21 cellular contexts compared by ENCODE assay signal in the genomic region with DNA sequence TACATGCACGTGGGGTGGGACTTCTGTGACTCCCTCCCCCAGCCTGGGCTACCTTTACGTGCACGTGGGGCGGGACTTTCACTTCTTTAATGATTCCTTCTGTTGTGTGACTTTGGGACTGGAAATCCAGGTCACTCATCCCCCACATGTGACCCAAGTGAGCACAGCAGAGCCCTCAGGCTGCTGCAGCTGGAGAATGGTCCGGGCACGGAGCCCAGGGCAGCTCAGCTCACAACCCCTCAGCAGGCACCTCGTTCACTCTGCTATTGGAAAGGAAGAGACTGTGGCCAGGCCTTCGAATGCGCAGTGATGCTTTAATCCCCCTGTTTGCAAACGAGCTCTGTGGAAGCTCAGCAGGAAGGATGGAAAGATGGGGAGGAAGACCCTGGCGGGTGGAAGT. TPM values are rescaled to one million over a fixed set of nuclear protein-coding genes. Genes with fewer than 3 reads are reported as not detected.
A peak's percentile ranks its signal among the peaks of the same experiment; 100 is the strongest.
DNase-seq lines count a peak whose midpoint lies in the region; ATAC-seq, FAIRE-seq and TF ChIP-seq lines count a peak whose summit lies in the region.
"Had no signal": no experiment of that assay in that cellular context is flagged by ENCODE, and none has a peak within 500 bp of the region (broad histone marks: within the 10 kb centered on the region; RNA-seq: fewer than 3 reads in every experiment).

No MANE protein-coding gene starts in this region.

- intact Hi-C loops in gastrocnemius medialis (cut with DNase I; ENCODE audit: low total_unique reads) (no loop called here), CD14-positive monocyte (cut with micrococcal nuclease) (no loop called here), thyroid gland (cut with DNase I) (no loop called here)

- H3K9me3 ChIP-seq in MG63 (no peaks in the 10 kb centered on the region), H1 (ENCODE audit: insufficient read depth in 2 of 2, low read depth in 1 of 2, low read length in 1 of 2) (no peaks in the 10 kb centered on the region), gastrocnemius medialis (no peaks in the 10 kb centered on the region), thyroid gland (no peaks in the 10 kb centered on the region)
- H3K9me3 ChIP-seq: BLaER1 treated with 17β-estradiol and CSF1 and Interleukin-3, amounts not matched to agents 10 nM and 100 nM; SJSA1 had no signal

- no peak overlapping the region for H3K14ac ChIP-seq in H1 (ENCODE audit: insufficient read length)

- TF ChIP-seq CTCF in H1 (IDR thresholded peaks at IDR 0.05; ENCODE audit: control extremely low read depth in 1 of 3, insufficient read depth in 1 of 3, low read depth in 1 of 3, low read length in 3 of 3) (no peak), gastrocnemius medialis (IDR thresholded peaks at IDR 0.05 in 4 of 5, conservative IDR thresholded peaks at IDR 0.05 in 1 of 5) (no peak), CD14-positive monocyte (IDR thresholded peaks at IDR 0.05) (no peak), thyroid gland (IDR thresholded peaks at IDR 0.05) (no peak)

- peaks cover 15 to 16% (median 15%) of the 10 kb centered on the region in 3 donors for H3K27me3 Mint-ChIP-seq in CD14-positive monocyte (ENCODE audit: low read depth in 3 of 3)

- no peak overlapping the region for H2BK120ac ChIP-seq in H1 (replicated peaks; ENCODE audit: low read depth, low read length)

- no peaks in the 10 kb centered on the region for H3K9me3 Mint-ChIP-seq in CD14-positive monocyte

- TF ChIP-seq POLR2A in H1 (IDR thresholded peaks at IDR 0.05; ENCODE audit: control extremely low read depth in 1 of 2, low read depth in 2 of 2, low read length in 2 of 2) (no peak), gastrocnemius medialis (IDR thresholded peaks at IDR 0.05) (no peak), thyroid gland (IDR thresholded peaks at IDR 0.05) (no peak)

- H3K27ac ChIP-seq in H1 (ENCODE audit: low read depth, low read length): no peak overlapping the region
- peak overlapping the region in 1 of 4 donors; percentile 35 for H3K27ac ChIP-seq in gastrocnemius medialis
- H3K27ac ChIP-seq in thyroid gland: no peak overlapping the region
- H3K27ac ChIP-seq: BLaER1 treated with 17β-estradiol and CSF1 and Interleukin-3, amounts not matched to agents 10 nM and 100 nM; SJSA1 had no signal

- ATAC-seq in gastrocnemius medialis: peak; percentile 43 to 45
- ATAC-seq: K562, PC-3 had no signal

- H2BK12ac ChIP-seq in H1 (ENCODE audit: low read depth, low read length): no peak overlapping the region

- H3K4me1 ChIP-seq in H1 (replicated peaks in 1 of 4; ENCODE audit: control insufficient read depth in 3 of 4, insufficient read depth in 4 of 4, low read length in 3 of 4) (no peaks in the 10 kb centered on the region), gastrocnemius medialis (peaks cover 0 to 6% of the 10 kb centered on the region in 2 donors), thyroid gland (no peaks in the 10 kb centered on the region)
- H3K4me1 ChIP-seq: SJSA1 had no signal

- no peak overlapping the region for H3K4me3 Mint-ChIP-seq in CD14-positive monocyte

- DNase-seq in DMS153 treated with DMSO at 0.1 percent for 48 hours (lab: John Stamatoyannopoulos, UW; ENCODE audit: unreplicated experiment) (peak; percentile 31), DMS153 (lab: John Stamatoyannopoulos, UW) (no peak), MG63 (peak; percentile 56), H1 (ENCODE audit: low read depth in 1 of 2, low spot score in 2 of 2) (no peak), gastrocnemius medialis (no peak), CD14-positive monocyte (ENCODE audit: low spot score) (no peak), HK-2 (ENCODE audit: unreplicated experiment) (no peak), thyroid gland (no peak)
- DNase-seq: DMS53, HCEC 1CT, MV-4-11, NCI-H1417, NCI-H1930, NCI-H2171, NCI-H446 treated with DMSO at 0.1 percent for 48 hours, NCI-H748 treated with DMSO at 0.1 percent for 48 hours, PC-3 had no signal

- H4K8ac ChIP-seq in H1 (ENCODE audit: extremely low read depth, insufficient read depth, low read length): peak overlapping the region; percentile 80; the same call in 1 of the 2 replicates

- no peak for TF ChIP-seq RAD21 in H1 (IDR thresholded peaks at IDR 0.05 in 1 of 2, conservative IDR thresholded peaks at IDR 0.05 in 1 of 2; ENCODE audit: low read depth in 2 of 2, low read length in 2 of 2)

- POLR2A ChIA-PET in H1 (lab: Charles Lee; ENCODE audit: partially characterized antibody): interaction anchor here (0.8 to 3.4 kb wide), 9 partner anchors 9 to 32 kb away, joined by 3 to 17 read pairs (median 4); no protein-coding TSS in a partner anchor

- H3K4me3 ChIP-seq in MG63 (no peak overlapping the region), H1 (ENCODE audit: extremely low read depth in 1 of 4, insufficient read depth in 2 of 4, low read depth in 3 of 4, low read length in 4 of 4) (no peak overlapping the region), gastrocnemius medialis (no peak overlapping the region), thyroid gland (replicated peaks in 1 of 3) (no peak overlapping the region)
- H3K4me3 ChIP-seq: BLaER1 treated with 17β-estradiol and CSF1 and Interleukin-3, amounts not matched to agents 10 nM and 100 nM; K562; SJSA1 had no signal

- TF ChIP-seq EP300 in H1 (IDR thresholded peaks at IDR 0.05; ENCODE audit: borderline replicate concordance in 1 of 2, low read depth in 2 of 2, low read length in 2 of 2): no peak

- no peaks in the 10 kb centered on the region for H3K23me2 ChIP-seq in H1 (ENCODE audit: low read depth, low read length)

- H4K91ac ChIP-seq in H1 (replicated peaks; ENCODE audit: insufficient read length, low read length): no peak overlapping the region

- peaks cover 2 to 6% of the 10 kb centered on the region in 2 experiments for H4K20me1 ChIP-seq in H1 (replicated peaks in 1 of 2; ENCODE audit: control insufficient read depth in 1 of 2, insufficient read depth in 2 of 2, low read length in 2 of 2)

- no peak overlapping the region for H3K4ac ChIP-seq in H1 (replicated peaks; ENCODE audit: insufficient read length, low read depth, low read length)

- no peak overlapping the region for H2BK20ac ChIP-seq in H1 (ENCODE audit: low read length)

- no peak overlapping the region for H2BK15ac ChIP-seq in H1 (ENCODE audit: low read length)

- H2AFZ ChIP-seq in H1 (ENCODE audit: low read length): no peak overlapping the region

- WGBS in H1 (ENCODE audit: extremely low coverage in 1 of 2, insufficient coverage in 1 of 2, insufficient read length in 1 of 2, insufficient replicate concordance in 2 of 2, low coverage in 1 of 2, low lambda C conversion rate in 2 of 2, missing lambda C conversion rate in 1 of 2), 2 experiments: 90% methylated on average over 10 of the region's 11 CpGs; no CpG with 5 or more reads in 1 of the 2 experiments
- 88 to 93% methylated on average over 6 to 11 of the region's 11 CpGs for WGBS in thyroid gland, 2 donors

- H3K36me3 Mint-ChIP-seq in CD14-positive monocyte: peaks cover 3 to 12% of the 10 kb centered on the region in 2 donors

- no peak overlapping the region for H3K18ac ChIP-seq in H1 (ENCODE audit: extremely low read depth, low read length)

- no peaks in the 10 kb centered on the region for H3K79me1 ChIP-seq in H1 (ENCODE audit: low read depth, low read length)

- H3K27ac Mint-ChIP-seq in CD14-positive monocyte: no peak overlapping the region

- no peak overlapping the region; a peak in 1 of 7 replicates for H3K9ac ChIP-seq in H1 (replicated peaks in 1 of 4; ENCODE audit: extremely low read depth in 1 of 4, low read depth in 3 of 4, low read length in 3 of 4)
- H3K9ac ChIP-seq: BLaER1 treated with 17β-estradiol and CSF1 and Interleukin-3, amounts not matched to agents 10 nM and 100 nM had no signal

- no peak overlapping the region for H2BK5ac ChIP-seq in H1 (ENCODE audit: low read depth, low read length)

- FAIRE-seq in H1 (lab: Jason Lieb, UNC): no peak
- FAIRE-seq: A204.1, K562 had no signal

- in situ Hi-C loops in gastrocnemius medialis (cut with MboI; ENCODE audit: low sequenced_read_pairs in 4 of 4): no loop called here

- no peak overlapping the region for H4K5ac ChIP-seq in H1 (ENCODE audit: insufficient read length, low read depth, low read length)

- no peak overlapping the region for H3K23ac ChIP-seq in H1 (ENCODE audit: insufficient read length)

- H3K4me2 ChIP-seq in H1 (ENCODE audit: insufficient read depth in 1 of 2, low read depth in 2 of 2, low read length in 2 of 2): no peak overlapping the region
- H3K4me2 ChIP-seq: BLaER1 treated with 17β-estradiol and CSF1 and Interleukin-3, amounts not matched to agents 10 nM and 100 nM had no signal

- peaks cover 8% of the 10 kb centered on the region for H3K4me1 Mint-ChIP-seq in CD14-positive monocyte

- H3K36me3 ChIP-seq in MG63 (peaks cover 34% of the 10 kb centered on the region), H1 (ENCODE audit: control insufficient read depth in 2 of 4, insufficient read depth in 4 of 4, low read length in 3 of 4) (peaks cover 0 to 15% (median 5%) of the 10 kb centered on the region in 4 experiments; a peak in 4 of 8 replicates), gastrocnemius medialis (peaks cover 0 to 10% of the 10 kb centered on the region in 2 donors), thyroid gland (peaks cover 0 to 5% of the 10 kb centered on the region in 2 donors)

- no peaks in the 10 kb centered on the region for H3K79me2 ChIP-seq in H1 (ENCODE audit: control insufficient read depth in 1 of 2, insufficient read depth in 2 of 2, low read length in 2 of 2)

- H3K56ac ChIP-seq in H1 (replicated peaks; ENCODE audit: insufficient read length, low read depth, low read length): no peak overlapping the region

- H3K27me3 ChIP-seq in MG63 (no peaks in the 10 kb centered on the region), H1 (replicated peaks in 1 of 4; ENCODE audit: control insufficient read depth in 3 of 4, extremely low read depth in 1 of 4, insufficient read depth in 3 of 4, low read length in 3 of 4) (no peaks in the 10 kb centered on the region), gastrocnemius medialis (no peaks in the 10 kb centered on the region), thyroid gland (no peaks in the 10 kb centered on the region)
- H3K27me3 ChIP-seq: SJSA1 had no signal

- H2AK5ac ChIP-seq in H1 (ENCODE audit: low read depth, low read length): no peak overlapping the region

- CTCF ChIA-PET in H1 (lab: Charles Lee; ENCODE audit: partially characterized antibody): interaction anchor here (0.9 kb wide), 1 partner anchor 14 kb away, joined by 3 read pairs; no protein-coding TSS in a partner anchor

RNA-seq across cellular contexts. Expression of a gene that starts 14.7 kb away (rescaled TPM):
- total RNA-seq in MG63 (2014; rRNA removed; shearing (Covaris generic); ENCODE audit: low replicate concordance): 28.0 and 37.3 TPM in 2 replicates
- total RNA-seq in H1 (2021; fragmentation: NEBNext Ultra II Directional; extraction: Animal tissue kit (Norgen Biotek cat#: 25700)): 69.9 and 76.0 TPM in 2 replicates
- polyA plus RNA-seq in H1 (2011; rRNA removed) (92.6 and 128 TPM in 2 replicates), CD14-positive monocyte (not detected)
- 67.3 TPM for polyA plus RNA-seq in H1 (2011; cell fraction: cytosol; rRNA removed)
- polyA plus RNA-seq in H1 (2011; cell fraction: nucleus; rRNA removed): 98.2 TPM
- polyA plus RNA-seq in H1 (2012, experiment 1 of 2): 57.0 to 79.5 TPM (median 70.2 TPM) in 4 replicates
- 80.6 TPM for polyA plus RNA-seq in H1 (2012, experiment 2 of 2)
- polyA plus RNA-seq in H1 (2013, experiment 1 of 2): 57.0 TPM
- 59.8 TPM for polyA plus RNA-seq in H1 (2013, experiment 2 of 2)
- 32.9 and 39.2 TPM in 2 replicates for polyA minus RNA-seq in H1 (2011; rRNA and poly(A)+ RNA removed)
- 49.4 TPM for polyA minus RNA-seq in H1 (2011; cell fraction: cytosol; rRNA and poly(A)+ RNA removed)
- 43.7 TPM for polyA minus RNA-seq in H1 (2011; cell fraction: nucleus; rRNA and poly(A)+ RNA removed)
- total RNA-seq in gastrocnemius medialis (10 to 100 TPM in 3 of 4 donors, 1 to 10 TPM in 1; 9.3 to 25.9 (median 23.7) TPM), thyroid gland (10 to 100 TPM in 2 of 4 donors, 1 to 10 TPM in 2; 7.4 to 12.8 (median 10.3) TPM)

RNA-seq across cellular contexts. Expression of a gene that starts 56.0 kb away (rescaled TPM):
- total RNA-seq in MG63 (2014; rRNA removed; shearing (Covaris generic); ENCODE audit: low replicate concordance): 357 and 571 TPM in 2 replicates
- total RNA-seq in H1 (2021; fragmentation: NEBNext Ultra II Directional; extraction: Animal tissue kit (Norgen Biotek cat#: 25700)): 48.3 and 53.0 TPM in 2 replicates
- polyA plus RNA-seq in H1 (2011; rRNA removed): 110 and 155 TPM in 2 replicates
- polyA plus RNA-seq in H1 (2011; cell fraction: cytosol; rRNA removed): 106 TPM
- polyA plus RNA-seq in H1 (2011; cell fraction: nucleus; rRNA removed): 160 TPM
- 35.4 to 56.5 TPM (median 53.7 TPM) in 4 replicates for polyA plus RNA-seq in H1 (2012, experiment 1 of 2)
- 59.8 TPM for polyA plus RNA-seq in H1 (2012, experiment 2 of 2)
- polyA plus RNA-seq in H1 (2013, experiment 1 of 2): 47.6 TPM
- 46.6 TPM for polyA plus RNA-seq in H1 (2013, experiment 2 of 2)
- polyA minus RNA-seq in H1 (2011; rRNA and poly(A)+ RNA removed): 44.0 and 65.5 TPM in 2 replicates
- 40.0 TPM for polyA minus RNA-seq in H1 (2011; cell fraction: cytosol; rRNA and poly(A)+ RNA removed)
- 30.4 TPM for polyA minus RNA-seq in H1 (2011; cell fraction: nucleus; rRNA and poly(A)+ RNA removed)
- total RNA-seq in gastrocnemius medialis: 100 to 1,000 TPM in 1 of 4 donors, 10 to 100 TPM in 3; 33.1 to 112 (median 51.4) TPM
- polyA plus RNA-seq in CD14-positive monocyte: 10 to 100 TPM; 63.7 to 83.7 TPM
- total RNA-seq in thyroid gland: 10 to 100 TPM; 45.0 to 80.9 (median 72.1) TPM

Comparison
In these comparisons a context has a peak if more than half of its experiments do, and no peak if none do; other contexts are left out.
1. DNase-seq: peak in DMS153 treated with DMSO at 0.1 percent for 48 hours (single experiment) and MG63 (single experiment); none in DMS153 (single experiment), H1 (0 of 2), gastrocnemius medialis (0 of 2), CD14-positive monocyte (single experiment), HK-2 (single experiment) and thyroid gland (0 of 2).